19 cellular contexts compared by ENCODE assay signal in genomic region chr18:31493171-31493570, GRCh38. TPM values are rescaled to one million over a fixed set of nuclear protein-coding genes. Genes with fewer than 3 reads are reported as not detected.
"Had no signal": no experiment of that assay in that cellular context is flagged by ENCODE, and none has a peak within 500 bp of the region (broad histone marks: within the 10 kb centered on the region; RNA-seq: fewer than 3 reads in every experiment).

No MANE protein-coding gene starts in this region.

- DNase-seq: Kasumi-1, MM.1S, NCI-H1092 treated with DMSO at 0.1 percent for 48 hours, NCI-H1436, NCI-H187, NCI-H2029, NCI-H2081 treated with DMSO at 0.1 percent for 48 hours, NCI-H2171, NCI-H226, NCI-H446, NCI-H524 treated with DMSO at 0.1 percent for 48 hours, NCI-H69, NCI-H774, SHP77 treated with DMSO at 0.1 percent for 48 hours, SJCRH30, SW 1271, T-cell had no signal

- FAIRE-seq: K562 had no signal

RNA-seq across cellular contexts. Expression of gene DSG2, which starts 4.8 kb away (rescaled TPM):
- polyA plus RNA-seq: IgD-negative memory B cell had no signal
